8 cellular contexts compared by ENCODE assay signal in genomic region chr1:52002038-52002917, GRCh38. TPM values are rescaled to one million over a fixed set of nuclear protein-coding genes. Genes with fewer than 3 reads are reported as not detected.
DNase-seq lines count a peak whose midpoint lies in the region; ATAC-seq and TF ChIP-seq lines count a peak whose summit lies in the region.

No MANE protein-coding gene starts in this region.

- POLR2A ChIA-PET in Caco-2 (lab: Charles Lee) = no interaction called here
- POLR2A ChIA-PET in activated CD8-positive, alpha-beta T cell treated with anti-CD3 and anti-CD28 coated beads, Interleukin-2, amount 10 ng/mL, durations not matched to agents 7 days and 5 days (lab: Charles Lee) = no interaction called here

- H3K27me3 Mint-ChIP-seq in Caco-2 (ENCODE audit: insufficient read depth, unreplicated experiment) = no peaks in the 10 kb centered on the region
- peaks cover 24% of the 10 kb centered on the region for H3K27me3 Mint-ChIP-seq in activated CD8-positive, alpha-beta T cell treated with anti-CD3 and anti-CD28 coated beads, Interleukin-2, amount 10 ng/mL, durations not matched to agents 7 days and 5 days (ENCODE audit: low read depth)

- intact Hi-C loops in Caco-2 (cut with micrococcal nuclease; ENCODE audit: unreplicated experiment) = loop anchor here (1.0 kb wide), 1 partner anchor 105 kb away; no protein-coding TSS in a partner anchor

- CTCF ChIA-PET in Caco-2 (lab: Charles Lee) = interaction anchor here (1.0 kb wide), 1 partner anchor 105 kb away, joined by 5 read pairs; no protein-coding TSS in a partner anchor
- CTCF ChIA-PET in activated CD8-positive, alpha-beta T cell treated with anti-CD3 and anti-CD28 coated beads, Interleukin-2, amount 10 ng/mL, durations not matched to agents 7 days and 5 days (lab: Charles Lee) = interaction anchor here (0.9 to 2.9 kb wide), 3 partner anchors 21 to 105 kb away, joined by 3 to 23 read pairs (median 3); partner anchors contain the start of gene KTI12

- no peaks in the 10 kb centered on the region for H3K79me1 ChIP-seq in neuronal stem cell (ENCODE audit: low read depth, low read length)

- H3K36me3 ChIP-seq in Caco-2 (ENCODE audit: control insufficient read depth, insufficient read depth, low read length) (no peaks in the 10 kb centered on the region), neuronal stem cell (replicated peaks in 1 of 2; ENCODE audit: control insufficient read depth in 2 of 2, insufficient read depth in 2 of 2, low read length in 2 of 2) (no peaks in the 10 kb centered on the region)

- H3K27me3 ChIP-seq in Caco-2 (replicated peaks; ENCODE audit: control insufficient read depth, insufficient read depth, low read length) = no peaks in the 10 kb centered on the region
- peaks cover 0 to 40% (median 0%) of the 10 kb centered on the region in 3 experiments for H3K27me3 ChIP-seq in neuronal stem cell (ENCODE audit: control insufficient read depth in 3 of 3, insufficient read depth in 3 of 3, low read depth in 1 of 3, low read length in 3 of 3)

- no peak overlapping the region for H4K91ac ChIP-seq in neuronal stem cell (ENCODE audit: low read depth, low read length, poor library complexity)

- H3K36me3 Mint-ChIP-seq in Caco-2 (ENCODE audit: insufficient read depth, unreplicated experiment) = no peaks in the 10 kb centered on the region
- no peaks in the 10 kb centered on the region for H3K36me3 Mint-ChIP-seq in activated CD8-positive, alpha-beta T cell treated with anti-CD3 and anti-CD28 coated beads, Interleukin-2, amount 10 ng/mL, durations not matched to agents 7 days and 5 days (ENCODE audit: low read depth)

- BruUV-seq in Caco-2 (replicated peaks; lab: Mats Ljungman, UMichigan) = no TSS peak

- peaks cover 7% of the 10 kb centered on the region for H3K4me1 Mint-ChIP-seq in Caco-2 (ENCODE audit: low read depth, unreplicated experiment)
- no peaks in the 10 kb centered on the region for H3K4me1 Mint-ChIP-seq in activated CD8-positive, alpha-beta T cell treated with anti-CD3 and anti-CD28 coated beads, Interleukin-2, amount 10 ng/mL, durations not matched to agents 7 days and 5 days (ENCODE audit: low read depth)

- no peak overlapping the region for H3K14ac ChIP-seq in neuronal stem cell (ENCODE audit: low read length)

- DNase-seq in Caco-2 = peak; percentile 69 to 90
- peak; percentile 83 for DNase-seq in HT1080 (ENCODE audit: low read depth)
- peak; percentile 93 for DNase-seq in NCI-H774 (lab: John Stamatoyannopoulos, UW)
- peak; percentile 80 for DNase-seq in activated CD8-positive, alpha-beta T cell treated with anti-CD3 and anti-CD28 coated beads, Interleukin-2, amount 10 ng/mL, durations not matched to agents 7 days and 5 days
- peak; percentile 90 for DNase-seq in fibroblast of the conjunctiva (ENCODE audit: low read depth)
- peak; percentile 88 for DNase-seq in neuronal stem cell (ENCODE audit: low spot score)

- peak overlapping the region; percentile 6 for H3K27ac Mint-ChIP-seq in Caco-2 (ENCODE audit: unreplicated experiment)
- no peak overlapping the region for H3K27ac Mint-ChIP-seq in activated CD8-positive, alpha-beta T cell treated with anti-CD3 and anti-CD28 coated beads, Interleukin-2, amount 10 ng/mL, durations not matched to agents 7 days and 5 days

- no peak overlapping the region for H3K4me2 ChIP-seq in neuronal stem cell (ENCODE audit: insufficient read depth, low read length, poor library complexity, severe bottlenecking)

- H3K4me3 ChIP-seq in Caco-2 (ENCODE audit: low read depth, low read length) = no peak overlapping the region
- H3K4me3 ChIP-seq in neuronal stem cell (ENCODE audit: low read length in 2 of 2) = peak overlapping the region in 1 of 2 donors; percentile 43

- H3K9ac ChIP-seq in neuronal stem cell (ENCODE audit: low read depth, low read length, poor library complexity) = no peak overlapping the region

- H3K18ac ChIP-seq in neuronal stem cell (ENCODE audit: low read length) = no peak overlapping the region

- H3K4ac ChIP-seq in neuronal stem cell (ENCODE audit: low read length) = no peak overlapping the region

- no peak overlapping the region for H3K27ac ChIP-seq in neuronal stem cell (replicated peaks; ENCODE audit: low read length)

- H3K4me3 Mint-ChIP-seq in Caco-2 (ENCODE audit: unreplicated experiment) = no peak overlapping the region
- H3K4me3 Mint-ChIP-seq in activated CD8-positive, alpha-beta T cell treated with anti-CD3 and anti-CD28 coated beads, Interleukin-2, amount 10 ng/mL, durations not matched to agents 7 days and 5 days = no peak overlapping the region

- H4K8ac ChIP-seq in neuronal stem cell (ENCODE audit: low read depth, low read length) = no peak overlapping the region

- no peaks in the 10 kb centered on the region for H3K9me3 Mint-ChIP-seq in Caco-2 (ENCODE audit: unreplicated experiment)
- H3K9me3 Mint-ChIP-seq in activated CD8-positive, alpha-beta T cell treated with anti-CD3 and anti-CD28 coated beads, Interleukin-2, amount 10 ng/mL, durations not matched to agents 7 days and 5 days (ENCODE audit: insufficient read depth) = no peaks in the 10 kb centered on the region

- WGBS in neuronal stem cell (ENCODE audit: extremely low coverage in 2 of 2, insufficient read length in 2 of 2, insufficient replicate concordance in 1 of 2), 2 donors = no CpG with 5 or more reads among the region's 9 CpGs

- no peak overlapping the region for H2BK15ac ChIP-seq in neuronal stem cell (ENCODE audit: low read length)

- H3K4me1 ChIP-seq in Caco-2 (peaks cover 18% of the 10 kb centered on the region), neuronal stem cell (ENCODE audit: control insufficient read depth in 2 of 2, insufficient read depth in 1 of 2, low read depth in 1 of 2, low read length in 2 of 2) (peaks cover 7 to 9% of the 10 kb centered on the region in 2 donors)

- ATAC-seq in GM19351 (IDR thresholded peaks at IDR 0.05; ENCODE audit: unreplicated experiment) = peak; percentile 79
- peak; percentile 90 for ATAC-seq in activated CD8-positive, alpha-beta T cell treated with anti-CD3 and anti-CD28 coated beads, Interleukin-2, amount 10 ng/mL, durations not matched to agents 7 days and 5 days
- ATAC-seq in GM21526 (IDR thresholded peaks at IDR 0.05; ENCODE audit: low FRiP score, unreplicated experiment) = no peak

- H3K9me3 ChIP-seq in Caco-2 (no peaks in the 10 kb centered on the region), neuronal stem cell (replicated peaks in 1 of 2; ENCODE audit: control insufficient read depth in 2 of 2, insufficient read depth in 1 of 2, low read depth in 1 of 2, low read length in 2 of 2) (no peaks in the 10 kb centered on the region)

- no peak overlapping the region for H2BK5ac ChIP-seq in neuronal stem cell (ENCODE audit: low read length)

- peak; percentile 63 to 89 for TF ChIP-seq CTCF in Caco-2 (IDR thresholded peaks at IDR 0.05; ENCODE audit: insufficient read depth in 1 of 2, low read depth in 1 of 2, low read length in 1 of 2, severe bottlenecking in 1 of 2, unreplicated experiment in 1 of 2)

- H2BK12ac ChIP-seq in neuronal stem cell (ENCODE audit: low read length) = no peak overlapping the region

- no peak overlapping the region for H2AK5ac ChIP-seq in neuronal stem cell (ENCODE audit: low read depth, low read length)

- no peak overlapping the region for H2AFZ ChIP-seq in neuronal stem cell (ENCODE audit: low read length)

- H2BK120ac ChIP-seq in neuronal stem cell (ENCODE audit: low read depth, low read length) = no peak overlapping the region

- H3K23ac ChIP-seq in neuronal stem cell (ENCODE audit: low read depth, low read length, poor library complexity) = no peak overlapping the region

RNA-seq across cellular contexts. Expression of gene RAB3B, which starts 11.8 kb away (rescaled TPM):
- total RNA-seq in Caco-2 (2022) = 11.6 and 13.6 TPM in 2 replicates
- total RNA-seq in HT1080 (2014; rRNA removed; shearing (Covaris generic)) = 20.5 and 23.3 TPM in 2 replicates
- polyA plus RNA-seq in HT1080 (2015; cell fraction: cytosol; rRNA removed) = 14.1 and 19.8 TPM in 2 replicates
- 18.0 and 19.2 TPM in 2 replicates for polyA plus RNA-seq in HT1080 (2015; cell fraction: nucleus; rRNA removed)
- total RNA-seq in activated CD8-positive, alpha-beta T cell treated with anti-CD3 and anti-CD28 coated beads, Interleukin-2, amount 10 ng/mL, durations not matched to agents 7 days and 5 days = under 1 TPM; 0.08 TPM
- polyA plus RNA-seq in neuronal stem cell (2013, experiment 1 of 2) = 8.5 TPM
- 9.1 TPM for polyA plus RNA-seq in neuronal stem cell (2013, experiment 2 of 2)

RNA-seq across cellular contexts. Expression of gene KTI12, which starts 31.3 kb away (rescaled TPM):
- 10.1 and 11.8 TPM in 2 replicates for total RNA-seq in Caco-2 (2022)
- 15.4 and 16.2 TPM in 2 replicates for total RNA-seq in HT1080 (2014; rRNA removed; shearing (Covaris generic))
- polyA plus RNA-seq in HT1080 (2015; cell fraction: cytosol; rRNA removed) = 14.8 and 15.6 TPM in 2 replicates
- 13.6 and 13.8 TPM in 2 replicates for polyA plus RNA-seq in HT1080 (2015; cell fraction: nucleus; rRNA removed)
- 10 to 100 TPM; 14.6 to 15.2 TPM for total RNA-seq in activated CD8-positive, alpha-beta T cell treated with anti-CD3 and anti-CD28 coated beads, Interleukin-2, amount 10 ng/mL, durations not matched to agents 7 days and 5 days
- polyA plus RNA-seq in neuronal stem cell (2013, experiment 1 of 2) = 4.9 TPM
- 4.7 TPM for polyA plus RNA-seq in neuronal stem cell (2013, experiment 2 of 2)

RNA-seq across cellular contexts. Expression of gene TXNDC12, which starts 52.7 kb away (rescaled TPM):
- total RNA-seq in Caco-2 (2022) = 54.3 and 61.1 TPM in 2 replicates
- total RNA-seq in HT1080 (2014; rRNA removed; shearing (Covaris generic)) = 68.9 and 76.2 TPM in 2 replicates
- polyA plus RNA-seq in HT1080 (2015; cell fraction: cytosol; rRNA removed) = 89.0 and 92.0 TPM in 2 replicates
- polyA plus RNA-seq in HT1080 (2015; cell fraction: nucleus; rRNA removed) = 56.0 and 62.6 TPM in 2 replicates
- total RNA-seq in activated CD8-positive, alpha-beta T cell treated with anti-CD3 and anti-CD28 coated beads, Interleukin-2, amount 10 ng/mL, durations not matched to agents 7 days and 5 days = 10 to 100 TPM; 41.1 to 45.9 TPM
- 130 TPM for polyA plus RNA-seq in neuronal stem cell (2013, experiment 1 of 2)
- 134 TPM for polyA plus RNA-seq in neuronal stem cell (2013, experiment 2 of 2)

RNA-seq across cellular contexts. Expression of gene BTF3L4, which starts 53.8 kb away (rescaled TPM):
- 55.3 and 73.7 TPM in 2 replicates for total RNA-seq in Caco-2 (2022)
- 46.4 and 50.8 TPM in 2 replicates for total RNA-seq in HT1080 (2014; rRNA removed; shearing (Covaris generic))
- polyA plus RNA-seq in HT1080 (2015; cell fraction: cytosol; rRNA removed) = 74.6 and 75.3 TPM in 2 replicates
- 46.4 and 59.2 TPM in 2 replicates for polyA plus RNA-seq in HT1080 (2015; cell fraction: nucleus; rRNA removed)
- total RNA-seq in activated CD8-positive, alpha-beta T cell treated with anti-CD3 and anti-CD28 coated beads, Interleukin-2, amount 10 ng/mL, durations not matched to agents 7 days and 5 days = 10 to 100 TPM; 34.5 to 37.1 TPM
- 129 TPM for polyA plus RNA-seq in neuronal stem cell (2013, experiment 1 of 2)
- polyA plus RNA-seq in neuronal stem cell (2013, experiment 2 of 2) = 132 TPM

Comparison
In these comparisons a context has a peak if more than half of its experiments do, and no peak if none do; other contexts are left out.
1. RNA of gene RAB3B, which starts 11.8 kb away (total RNA-seq): 20.5 to 23.3 TPM in HT1080 and 11.6 to 13.6 TPM in Caco-2; 0.08 TPM in activated CD8-positive, alpha-beta T cell treated with anti-CD3 and anti-CD28 coated beads, Interleukin-2, amount 10 ng/mL, durations not matched to agents 7 days and 5 days; every median in the first group is over 10 times any median in the second.
2. Peak in every context shown above with its lines, with median percentiles within 50 percentile points of each other: DNase-seq.